10 cellular contexts compared by ENCODE assay signal in genomic region chr1:156589546-156589945, GRCh38. TPM values are rescaled to one million over a fixed set of nuclear protein-coding genes. Genes with fewer than 3 reads are reported as not detected.
"Had no signal": no experiment of that assay in that cellular context is flagged by ENCODE, and none has a peak within 500 bp of the region (broad histone marks: within the 10 kb centered on the region; RNA-seq: fewer than 3 reads in every experiment).

No MANE protein-coding gene starts in this region.

- H2AFZ ChIP-seq: GM23248 had no signal

- DNase-seq: GM23248, GOT3, H7, HFFc6 had no signal

- H3K27ac ChIP-seq: GM23248, HL-60 had no signal

- H3K9ac ChIP-seq: GM23248 had no signal

- H3K9me3 ChIP-seq: HAP-1 had no signal

- H3K4me3 ChIP-seq: GM23248, HAP-1 had no signal

- FAIRE-seq: HepG2 had no signal

RNA-seq across cellular contexts. Expression of gene TTC24, which starts 10.0 kb away (rescaled TPM):
- total RNA-seq: GM23248, H4, HFFc6, HT1080 had no signal
- polyA plus RNA-seq: GM23248 had no signal

RNA-seq across cellular contexts. Expression of gene IQGAP3, which starts 17.2 kb away (rescaled TPM):
- polyA plus RNA-seq: IgD-negative memory B cell had no signal

RNA-seq across cellular contexts. Expression of gene HAPLN2, which starts 29.7 kb away (rescaled TPM):
- total RNA-seq: GM23248, H4, HepG2, HFFc6, HT1080 had no signal
- polyA plus RNA-seq: GM23248, HepG2, IgD-negative memory B cell had no signal
